Comparison of ENCODE assay signal across 15 cellular contexts in the genomic region with DNA sequence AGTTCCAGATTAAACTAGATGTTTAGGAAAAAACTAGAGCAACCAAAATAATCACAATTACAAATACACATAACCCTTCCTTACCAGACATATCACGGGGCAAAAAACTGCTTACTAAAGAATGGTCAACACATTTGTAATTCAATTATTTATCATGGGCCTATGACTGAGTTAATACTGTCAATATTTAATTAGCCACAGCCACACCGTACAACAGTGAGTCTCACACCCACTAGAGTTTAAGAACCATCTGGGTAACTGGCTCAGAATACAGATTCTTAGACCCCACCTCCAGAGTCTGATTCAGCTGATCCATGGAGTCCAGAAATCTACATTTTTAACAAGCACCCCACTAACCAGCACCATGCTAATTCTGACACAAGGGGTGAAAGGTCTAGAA. TPM values are rescaled to one million over a fixed set of nuclear protein-coding genes. Genes with fewer than 3 reads are reported as not detected.
A peak's percentile ranks its signal among the peaks of the same experiment; 100 is the strongest.
DNase-seq lines count a peak whose midpoint lies in the region; ATAC-seq, FAIRE-seq and TF ChIP-seq lines count a peak whose summit lies in the region.
"Had no signal": no experiment of that assay in that cellular context is flagged by ENCODE, and none has a peak within 500 bp of the region (broad histone marks: within the 10 kb centered on the region; RNA-seq: fewer than 3 reads in every experiment).

No MANE protein-coding gene starts in this region.

- H3K27me3 ChIP-seq in trophoblast cell (ENCODE audit: insufficient read depth, low read length) (no peaks in the 10 kb centered on the region), ovary (no peaks in the 10 kb centered on the region)

- H3K9me3 Mint-ChIP-seq in effector memory CD8-positive, alpha-beta T cell = no peaks in the 10 kb centered on the region
- no peaks in the 10 kb centered on the region for H3K9me3 Mint-ChIP-seq in stimulated activated effector memory CD8-positive, alpha-beta T cell treated with anti-CD3 and anti-CD28 coated beads, Interleukin-12 subunit alpha, Interleukin-12 subunit beta, amount 100 ng/mL, for 72 hours
- H3K9me3 Mint-ChIP-seq: CD4-positive, alpha-beta memory T cell had no signal

- H4K8ac ChIP-seq in trophoblast cell (ENCODE audit: low read depth, low read length) = no peak overlapping the region

- TF ChIP-seq RAD21 in A549 (conservative IDR thresholded peaks at IDR 0.05 in 1 of 2, IDR thresholded peaks at IDR 0.05 in 1 of 2) = no peak

- no peaks in the 10 kb centered on the region for H3K27me3 Mint-ChIP-seq in effector memory CD8-positive, alpha-beta T cell
- H3K27me3 Mint-ChIP-seq: B cell; CD4-positive, alpha-beta memory T cell had no signal

- no peak overlapping the region for H2AK5ac ChIP-seq in trophoblast cell (ENCODE audit: low read length)

- no peak for TF ChIP-seq EP300 in A549 (IDR thresholded peaks at IDR 0.05)
- TF ChIP-seq EP300 in ovary (IDR thresholded peaks at IDR 0.05) = no peak

- H2AFZ ChIP-seq in trophoblast cell (ENCODE audit: insufficient read depth, low read length, poor library complexity) = no peak overlapping the region

- TF ChIP-seq CTCF in A549 (IDR thresholded peaks at IDR 0.05) = no peak
- TF ChIP-seq CTCF in ovary (IDR thresholded peaks at IDR 0.05) = no peak

- POLR2A ChIA-PET in A549 (lab: Yijun Ruan, JAX) = interaction anchor here (0.9 to 1.8 kb wide), 2 partner anchors 14 to 389 kb away, joined by 3 to 5 read pairs; partner anchors contain the start of gene SRSF7

- no peak overlapping the region for H3K4me3 Mint-ChIP-seq in effector memory CD8-positive, alpha-beta T cell
- no peak overlapping the region for H3K4me3 Mint-ChIP-seq in stimulated activated effector memory CD8-positive, alpha-beta T cell treated with anti-CD3 and anti-CD28 coated beads, Interleukin-12 subunit alpha, Interleukin-12 subunit beta, amount 100 ng/mL, for 72 hours
- H3K4me3 Mint-ChIP-seq: B cell; CD4-positive, alpha-beta memory T cell had no signal

- H3K36me3 ChIP-seq in trophoblast cell (ENCODE audit: control insufficient read depth in 1 of 2, insufficient read depth in 2 of 2, low read length in 2 of 2) = peaks cover 2 to 3% of the 10 kb centered on the region in 2 experiments
- no peaks in the 10 kb centered on the region for H3K36me3 ChIP-seq in ovary

- no peak overlapping the region for H3K23ac ChIP-seq in trophoblast cell (ENCODE audit: low read length)

- FAIRE-seq in A549 (lab: Jason Lieb, UNC) (no peak), GM19239 (lab: Jason Lieb, UNC) (peak; percentile 71)
- FAIRE-seq: H1 had no signal

- DNase-seq in A549 (ENCODE audit: low read depth in 1 of 2, low spot score in 1 of 2) = no peak
- no peak for DNase-seq in GM19239 (ENCODE audit: insufficient read length, low spot score)
- DNase-seq in kidney tubule cell (ENCODE audit: low spot score) = peak; percentile 26
- no peak for DNase-seq in trophoblast cell
- DNase-seq in effector memory CD8-positive, alpha-beta T cell = no peak
- DNase-seq in activated CD4-positive, CD25-positive, alpha-beta regulatory T cell (lab: John Stamatoyannopoulos, UW) = no peak
- no peak for DNase-seq in ovary
- no peak for DNase-seq in stimulated activated effector memory CD8-positive, alpha-beta T cell treated with anti-CD3 and anti-CD28 coated beads, Interleukin-12 subunit alpha, Interleukin-12 subunit beta, amount 100 ng/mL, for 72 hours (ENCODE audit: low spot score in 2 of 2)
- DNase-seq: C1 segment of cervical spinal cord; CD4-positive, alpha-beta memory T cell; DND-41; GDM1 had no signal

- peak overlapping the region; percentile 62 for H3K4ac ChIP-seq in trophoblast cell (ENCODE audit: low read depth, low read length)

- H3K4me1 Mint-ChIP-seq in effector memory CD8-positive, alpha-beta T cell (ENCODE audit: low read depth in 2 of 2) = peaks cover 8 to 32% of the 10 kb centered on the region in 2 donors
- peaks cover 17% of the 10 kb centered on the region for H3K4me1 Mint-ChIP-seq in stimulated activated effector memory CD8-positive, alpha-beta T cell treated with anti-CD3 and anti-CD28 coated beads, Interleukin-12 subunit alpha, Interleukin-12 subunit beta, amount 100 ng/mL, for 72 hours

- H3K4me3 ChIP-seq in A549 (no peak overlapping the region), trophoblast cell (ENCODE audit: low read depth, low read length) (no peak overlapping the region), ovary (no peak overlapping the region)
- H3K4me3 ChIP-seq: HAP-1 had no signal

- no peak overlapping the region for H3K27ac Mint-ChIP-seq in effector memory CD8-positive, alpha-beta T cell
- H3K27ac Mint-ChIP-seq in stimulated activated effector memory CD8-positive, alpha-beta T cell treated with anti-CD3 and anti-CD28 coated beads, Interleukin-12 subunit alpha, Interleukin-12 subunit beta, amount 100 ng/mL, for 72 hours = no peak overlapping the region
- H3K27ac Mint-ChIP-seq: B cell; CD4-positive, alpha-beta memory T cell had no signal

- no peak overlapping the region for H2BK12ac ChIP-seq in trophoblast cell (ENCODE audit: low read length)

- no peak overlapping the region for H3K9ac ChIP-seq in trophoblast cell (ENCODE audit: low read length)

- no peak overlapping the region for H3K14ac ChIP-seq in trophoblast cell (ENCODE audit: low read length)

- no peak overlapping the region for H3K27ac ChIP-seq in A549
- no peak overlapping the region for H3K27ac ChIP-seq in trophoblast cell (ENCODE audit: low read depth, low read length)
- H3K27ac ChIP-seq in ovary = no peak overlapping the region

- H4K12ac ChIP-seq in trophoblast cell (ENCODE audit: low read depth, low read length) = no peak overlapping the region

- H3K4me2 ChIP-seq in A549 (peak overlapping the region; percentile 23), trophoblast cell (ENCODE audit: low read length) (no peak overlapping the region)

- CTCF ChIA-PET in A549 (lab: Yijun Ruan, JAX) = interaction anchor here (1.0 to 6.1 kb wide), 4 partner anchors 15 to 171 kb away, joined by 3 to 56 read pairs (median 12); partner anchors contain the start of gene ATL2

- peaks cover 37% of the 10 kb centered on the region for H3K4me1 ChIP-seq in A549
- no peaks in the 10 kb centered on the region for H3K4me1 ChIP-seq in trophoblast cell (ENCODE audit: control insufficient read depth in 1 of 2, insufficient read depth in 2 of 2, low read length in 2 of 2)
- H3K4me1 ChIP-seq in ovary (ENCODE audit: insufficient read depth) = peaks cover 6% of the 10 kb centered on the region
- H3K4me1 ChIP-seq: HAP-1 had no signal

- no peak overlapping the region for H4K91ac ChIP-seq in trophoblast cell (ENCODE audit: low read depth, low read length)

- no peak overlapping the region for H2BK5ac ChIP-seq in trophoblast cell (ENCODE audit: low read depth, low read length, poor library complexity)

- H3K79me1 ChIP-seq in trophoblast cell (ENCODE audit: low read length) = no peaks in the 10 kb centered on the region

- H3K9me3 ChIP-seq in A549 = no peaks in the 10 kb centered on the region
- no peaks in the 10 kb centered on the region for H3K9me3 ChIP-seq in trophoblast cell (ENCODE audit: insufficient read depth, low read depth, low read length)
- no peaks in the 10 kb centered on the region for H3K9me3 ChIP-seq in ovary
- H3K9me3 ChIP-seq: HAP-1 had no signal

- WGBS in A549 (ENCODE audit: missing lambda C conversion rate) = 25% methylated on average over 2 of the region's 2 CpGs
- no CpG with 5 or more reads among the region's 2 CpGs for WGBS in trophoblast cell (ENCODE audit: extremely low coverage, insufficient coverage, insufficient read length)
- WGBS in ovary, 3 donors = 20 to 46% (median 27%) methylated on average over 2 of the region's 2 CpGs

- peak in 1 of 2 experiments; percentile 47; a peak in 3 of 6 replicates for ATAC-seq in A549
- no peak for ATAC-seq in effector memory CD8-positive, alpha-beta T cell (replicated peaks)
- no peak for ATAC-seq in stimulated activated effector memory CD8-positive, alpha-beta T cell treated with anti-CD3 and anti-CD28 coated beads, Interleukin-12 subunit alpha, Interleukin-12 subunit beta, amount 100 ng/mL, for 72 hours

- intact Hi-C loops in ovary (cut with DNase I) = no loop called here

- no peak overlapping the region for H3K18ac ChIP-seq in trophoblast cell (ENCODE audit: low read length)

- TF ChIP-seq POLR2A in A549 (IDR thresholded peaks at IDR 0.05; ENCODE audit: low read length) (no peak), ovary (IDR thresholded peaks at IDR 0.05) (no peak)

- peaks cover 3% of the 10 kb centered on the region for H3K79me2 ChIP-seq in trophoblast cell (ENCODE audit: control insufficient read depth, insufficient read depth, low read length, poor library complexity)

- no peak overlapping the region for H2BK120ac ChIP-seq in trophoblast cell (ENCODE audit: insufficient read depth, low read length, poor library complexity)

- peaks cover 5% of the 10 kb centered on the region for H3K36me3 Mint-ChIP-seq in effector memory CD8-positive, alpha-beta T cell (ENCODE audit: insufficient read depth)
- peaks cover 20% of the 10 kb centered on the region for H3K36me3 Mint-ChIP-seq in stimulated activated effector memory CD8-positive, alpha-beta T cell treated with anti-CD3 and anti-CD28 coated beads, Interleukin-12 subunit alpha, Interleukin-12 subunit beta, amount 100 ng/mL, for 72 hours

TF ChIP-seq in A549, 52 proteins besides CTCF, POLR2A, EP300 and RAD21:
- TF ChIP-seq, protein P1, sequence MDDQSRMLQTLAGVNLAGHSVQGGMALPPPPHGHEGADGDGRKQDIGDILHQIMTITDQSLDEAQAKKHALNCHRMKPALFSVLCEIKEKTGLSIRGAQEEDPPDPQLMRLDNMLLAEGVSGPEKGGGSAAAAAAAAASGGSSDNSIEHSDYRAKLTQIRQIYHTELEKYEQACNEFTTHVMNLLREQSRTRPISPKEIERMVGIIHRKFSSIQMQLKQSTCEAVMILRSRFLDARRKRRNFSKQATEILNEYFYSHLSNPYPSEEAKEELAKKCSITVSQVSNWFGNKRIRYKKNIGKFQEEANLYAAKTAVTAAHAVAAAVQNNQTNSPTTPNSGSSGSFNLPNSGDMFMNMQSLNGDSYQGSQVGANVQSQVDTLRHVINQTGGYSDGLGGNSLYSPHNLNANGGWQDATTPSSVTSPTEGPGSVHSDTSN (IDR thresholded peaks at IDR 0.05) = no peak

RNA-seq across cellular contexts. Expression of gene ATL2, which starts 14.8 kb away (rescaled TPM):
- 75.1 and 85.3 TPM in 2 replicates for polyA plus RNA-seq in A549 (2011; rRNA removed)
- 37.1 and 61.7 TPM in 2 replicates for polyA plus RNA-seq in A549 (2012; cell fraction: cytosol; rRNA removed)
- polyA plus RNA-seq in A549 (2012; cell fraction: nucleus; rRNA removed) = 50.1 and 55.6 TPM in 2 replicates
- polyA plus RNA-seq in A549 (2017; fragmentation: RNase III; extraction: RNeasy Plus Mini Kit Qiagen cat#74134 plus additional on column Dnase treatment) = 77.5 to 83.0 TPM (median 77.6 TPM) in 3 replicates
- polyA minus RNA-seq in A549 (2011; rRNA and poly(A)+ RNA removed) = 47.7 and 51.2 TPM in 2 replicates
- 18.5 and 19.2 TPM in 2 replicates for polyA plus RNA-seq in trophoblast cell (2013)
- 100 to 1,000 TPM in 2 of 7 donors, 10 to 100 TPM in 5; 75.2 to 149 (median 96.3) TPM for total RNA-seq in ovary
- polyA plus RNA-seq in ovary = 10 to 100 TPM; 47.9 to 53.6 TPM
